ENCODE assay signal across 21 cellular contexts in genomic region chr5:99644822-99645221, GRCh38.
"Had no signal": no experiment of that assay in that cellular context is flagged by ENCODE, and none has a peak within 500 bp of the region (broad histone marks: within the 10 kb centered on the region; RNA-seq: fewer than 3 reads in every experiment).

No MANE protein-coding gene starts in this region.

- DNase-seq: dermis blood vessel endothelial cell; endodermal cell; foreskin melanocyte; head of caudate nucleus; kidney; left cardiac atrium; left ventricle myocardium superior; mesenchymal stem cell; midbrain; occipital lobe; pancreas; right cardiac atrium; small intestine; stimulated activated CD4-positive, alpha-beta T cell treated with anti-CD3 and anti-CD28 coated beads, Interleukin-12 subunit alpha, Interleukin-12 subunit beta, amount 100 ng/mL, for 4 hours; stimulated activated naive CD4-positive, alpha-beta T cell; stomach; substantia nigra; trophoblast cell had no signal

- ATAC-seq: left cardiac atrium; left ventricle myocardium superior; natural killer cell treated with Interleukin-12 subunit alpha and Interleukin-12 subunit beta and Interleukin-15 and Interleukin-18, amount 100 ng/mL, for 72 hours; pancreas; right cardiac atrium had no signal

- H3K4me3 ChIP-seq: hepatocyte, lung, pancreas, stomach had no signal
